8 cellular contexts compared by ENCODE assay signal in the genomic region with DNA sequence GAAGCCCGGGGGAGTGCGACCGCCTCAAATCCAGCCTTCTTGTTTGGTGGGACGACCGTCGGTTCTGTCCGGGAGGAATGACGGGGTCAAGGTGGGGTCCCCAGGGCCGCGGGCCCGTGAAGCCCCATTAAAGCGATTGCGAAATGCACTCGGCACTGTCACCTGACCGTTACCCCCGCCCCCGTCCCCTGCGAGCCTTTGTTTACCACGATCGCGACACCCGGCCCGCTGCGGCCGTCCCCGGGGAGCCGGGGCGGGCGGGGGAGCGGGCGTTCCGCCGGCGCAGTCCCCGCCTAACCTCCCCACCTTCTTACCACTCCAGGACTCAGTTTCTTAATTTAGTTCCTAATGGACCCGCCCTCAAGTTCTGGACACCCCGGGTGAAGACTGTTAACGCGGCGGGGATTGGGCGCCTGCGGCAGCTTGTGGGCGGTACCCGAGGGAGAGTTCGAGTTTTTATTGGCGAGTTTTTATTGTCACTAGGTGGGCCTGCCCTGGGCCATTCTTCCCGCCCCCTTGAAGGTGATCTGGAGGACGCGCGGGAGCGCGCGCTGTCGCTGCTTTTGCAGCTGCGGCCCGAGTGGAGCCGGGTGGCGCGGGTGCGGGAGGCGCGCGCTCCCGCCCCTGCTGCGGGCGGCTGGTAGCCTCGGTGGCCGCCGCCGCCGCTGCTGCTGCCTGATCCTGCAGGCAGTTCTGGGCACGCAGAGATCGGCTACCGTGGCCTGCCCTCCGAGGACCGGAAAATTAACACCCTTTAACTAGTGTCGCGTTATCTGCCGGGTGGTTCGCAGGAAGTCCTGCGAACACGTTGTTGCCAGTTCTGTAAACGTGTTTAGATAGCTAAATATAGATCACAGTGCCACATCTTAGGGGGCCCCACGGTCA. TPM values are rescaled to one million over a fixed set of nuclear protein-coding genes. Genes with fewer than 3 reads are reported as not detected.
A peak's percentile ranks its signal among the peaks of the same experiment; 100 is the strongest.
DNase-seq lines count a peak whose midpoint lies in the region; ATAC-seq and TF ChIP-seq lines count a peak whose summit lies in the region.

No MANE protein-coding gene starts in this region.

- H3K9me3 ChIP-seq in upper lobe of left lung: no peaks in the 10 kb centered on the region

- DNase-seq in NCI-H146 treated with DMSO at 0.1 percent for 48 hours (lab: John Stamatoyannopoulos, UW; ENCODE audit: unreplicated experiment) (peak; percentile 100), T-helper 1 cell (peak; percentile 83 to 95 (median 89)), amniotic stem cell (lab: John Stamatoyannopoulos, UW) (peak; percentile 90), left cardiac atrium (peak; percentile 93), posterior cingulate gyrus (peak; percentile 85 to 99 (median 95)), upper lobe of left lung (peak; percentile 97)

- peaks cover 22 to 46% (median 32%) of the 10 kb centered on the region in 4 donors for H3K4me1 ChIP-seq in upper lobe of left lung

- H3K4me3 ChIP-seq in upper lobe of left lung: peak overlapping the region; percentile 75 to 100 (median 92)

- peak; percentile 79 for ATAC-seq in HG02884 (IDR thresholded peaks at IDR 0.05; ENCODE audit: unreplicated experiment)
- peak; percentile 92 to 94 for ATAC-seq in left cardiac atrium
- ATAC-seq in upper lobe of left lung (ENCODE audit: low FRiP score in 2 of 2): peak; percentile 94 to 95

- TF ChIP-seq POLR2A in GM15510 (IDR thresholded peaks at IDR 0.05; ENCODE audit: borderline replicate concordance, extremely low read depth, insufficient read length) (peak; percentile 71), upper lobe of left lung (IDR thresholded peaks at IDR 0.05) (peak in 3 of 4 donors; percentile 36 to 79 (median 55))

- H3K27ac ChIP-seq in upper lobe of left lung: peak overlapping the region; percentile 97 to 100 (median 98)

- no peak for TF ChIP-seq CTCF in upper lobe of left lung (IDR thresholded peaks at IDR 0.05)

- TF ChIP-seq EP300 in upper lobe of left lung (IDR thresholded peaks at IDR 0.05): peak in 1 of 4 donors; percentile 54

- H3K27me3 ChIP-seq in upper lobe of left lung: no peaks in the 10 kb centered on the region

- intact Hi-C loops in left cardiac atrium (cut with DNase I) (loop anchor here in 1 of 2 donors (10.0 kb wide), 1 partner anchor 132 kb away; no protein-coding TSS in a partner anchor), posterior cingulate gyrus (cut with DNase I) (loop anchor here (1.0 to 10.0 kb wide), 3 partner anchors 62 to 248 kb away; partner anchors contain the start of genes MAP6D1 and PARL)

- H3K36me3 ChIP-seq in upper lobe of left lung: no peaks in the 10 kb centered on the region

- WGBS in upper lobe of left lung, 2 donors: 0 to 2% methylated on average over 39 to 48 of the region's 84 CpGs

RNA-seq across cellular contexts. Expression of gene KLHL24, which starts 1.0 kb away (rescaled TPM):
- total RNA-seq in left cardiac atrium (100 to 1,000 TPM in 1 of 2 donors, 10 to 100 TPM in 1; 92.9 to 138 TPM), upper lobe of left lung (100 to 1,000 TPM in 3 of 6 donors, 10 to 100 TPM in 3; 63.5 to 181 (median 104) TPM)

Comparison
In these comparisons a context has a peak if more than half of its experiments do, and no peak if none do; other contexts are left out.
1. Peak in every context shown above with its lines: DNase-seq, ATAC-seq, H3K4me3 ChIP-seq and H3K27ac ChIP-seq.